ENCODE assay signal across 30 cellular contexts in the genomic region with DNA sequence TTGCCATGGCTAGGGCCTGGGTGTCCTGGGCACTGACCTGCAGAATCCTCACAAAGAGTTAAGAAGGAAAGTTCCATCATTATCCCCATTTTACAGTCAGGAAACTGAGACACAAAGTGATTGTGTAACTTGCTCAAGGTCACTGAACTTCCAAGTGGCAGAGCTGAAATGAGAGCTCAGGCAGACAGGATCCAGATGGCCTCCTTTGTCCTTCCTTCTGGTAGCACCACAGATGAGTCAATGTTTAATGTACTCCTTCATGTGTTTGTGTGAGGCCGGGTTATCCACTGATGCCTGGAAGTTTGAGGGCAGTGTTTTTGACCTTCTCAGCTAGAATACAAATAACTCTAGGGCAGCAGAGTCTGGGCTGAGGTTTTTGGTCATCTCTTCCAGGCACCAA.
DNase-seq lines count a peak whose midpoint lies in the region; ATAC-seq and TF ChIP-seq lines count a peak whose summit lies in the region.
"Had no signal": no experiment of that assay in that cellular context is flagged by ENCODE, and none has a peak within 500 bp of the region (broad histone marks: within the 10 kb centered on the region; RNA-seq: fewer than 3 reads in every experiment).

No MANE protein-coding gene starts in this region.

- peaks cover 7% of the 10 kb centered on the region for H3K4me1 ChIP-seq in hepatocyte (ENCODE audit: insufficient read depth)
- no peaks in the 10 kb centered on the region for H3K4me1 ChIP-seq in mucosa of descending colon (ENCODE audit: low read depth)
- H3K4me1 ChIP-seq: colonic mucosa, left ventricle myocardium inferior, psoas muscle, transverse colon had no signal

- H3K9me3 ChIP-seq in hepatocyte (ENCODE audit: low read depth), result no peaks in the 10 kb centered on the region
- no peaks in the 10 kb centered on the region for H3K9me3 ChIP-seq in mucosa of descending colon
- H3K9me3 ChIP-seq: colonic mucosa, left ventricle myocardium inferior, MG63, psoas muscle, transverse colon had no signal

- H3K27ac ChIP-seq in hepatocyte, result no peak overlapping the region
- H3K27ac ChIP-seq: BLaER1 treated with 17β-estradiol and CSF1 and Interleukin-3, amounts not matched to agents 10 nM and 100 nM; colonic mucosa; HL-60; KMS-11; left ventricle myocardium inferior; psoas muscle; transverse colon had no signal

- DNase-seq in Daoy (ENCODE audit: low read depth) (peak; percentile 44), RPMI7951 (ENCODE audit: low read depth) (peak; percentile 19), hepatocyte (ENCODE audit: low spot score) (peak; percentile 18), mucosa of descending colon (no peak), middle frontal gyrus (ENCODE audit: extremely low spot score, low spot score) (no peak)
- no peak for DNase-seq in activated naive CD4-positive, alpha-beta T cell treated with anti-CD3 and anti-CD28 coated beads, Interleukin-2, amount 50 U/mL, for 16 hours
- DNase-seq: activated gamma-delta T cell; activated naive CD8-positive, alpha-beta T cell treated with anti-CD3 and anti-CD28 coated beads, Interleukin-2, amount 10 ng/mL, durations not matched to agents 7 days and 5 days; activated T-cell treated with anti-CD3 and anti-CD28 coated beads, Interleukin-2, amount 50 U/mL, for 24 hours; aorta; colonic mucosa; effector memory CD4-positive, alpha-beta T cell; foreskin melanocyte; left ventricle myocardium inferior; MG63; naive thymus-derived CD8-positive, alpha-beta T cell; NCI-H2029 treated with DMSO at 0.1 percent for 48 hours; NCI-H226; NCI-H526 treated with DMSO at 0.1 percent for 48 hours; nucleus accumbens; psoas muscle; SHP77 treated with DMSO at 0.1 percent for 48 hours; T-helper 2 cell; transverse colon had no signal

- WGBS in hepatocyte (ENCODE audit: low lambda C conversion rate, missing lambda C conversion rate), result 25% methylated on average over 1 of the region's 1 CpG

- H3K36me3 ChIP-seq in hepatocyte (replicated peaks; ENCODE audit: insufficient read depth, low read depth) (no peaks in the 10 kb centered on the region), mucosa of descending colon (ENCODE audit: low read depth) (no peaks in the 10 kb centered on the region)
- H3K36me3 ChIP-seq: BLaER1 treated with 17β-estradiol and CSF1 and Interleukin-3, amounts not matched to agents 10 nM and 100 nM; colonic mucosa; left ventricle myocardium inferior; MG63; transverse colon had no signal

- peak; percentile 34 for ATAC-seq in mucosa of descending colon
- ATAC-seq in GM19023 (IDR thresholded peaks at IDR 0.05; ENCODE audit: unreplicated experiment), result no peak
- ATAC-seq: naive thymus-derived CD8-positive, alpha-beta T cell; Panc1; psoas muscle; stimulated activated effector memory CD8-positive, alpha-beta T cell treated with anti-CD3 and anti-CD28 coated beads, Interleukin-12 subunit alpha, Interleukin-12 subunit beta, amount 100 ng/mL, for 72 hours had no signal

- no peaks in the 10 kb centered on the region for H4K20me1 ChIP-seq in hepatocyte (ENCODE audit: insufficient read depth, poor library complexity, severe bottlenecking)
- H4K20me1 ChIP-seq: BLaER1 treated with 17β-estradiol and CSF1 and Interleukin-3, amounts not matched to agents 10 nM and 100 nM had no signal

- no peaks in the 10 kb centered on the region for H3K9me2 ChIP-seq in hepatocyte (replicated peaks; ENCODE audit: insufficient read depth)

- H3K27me3 ChIP-seq in hepatocyte, result no peaks in the 10 kb centered on the region
- H3K27me3 ChIP-seq: colonic mucosa, transverse colon had no signal

- H3K79me2 ChIP-seq in hepatocyte, result no peaks in the 10 kb centered on the region

- TF ChIP-seq CTCF in hepatocyte (IDR thresholded peaks at IDR 0.05; ENCODE audit: poor library complexity) (no peak), mucosa of descending colon (IDR thresholded peaks at IDR 0.05) (no peak)

- no peak overlapping the region for H3K4me2 ChIP-seq in hepatocyte
- H3K4me2 ChIP-seq: KMS-11 had no signal

- intact Hi-C loops in mucosa of descending colon (cut with DNase I, micrococcal nuclease), result no loop called here

- no peak overlapping the region for H3K4me3 ChIP-seq in hepatocyte
- H3K4me3 ChIP-seq in mucosa of descending colon, result no peak overlapping the region
- H3K4me3 ChIP-seq: BLaER1 treated with 17β-estradiol and CSF1 and Interleukin-3, amounts not matched to agents 10 nM and 100 nM; colonic mucosa; left ventricle myocardium inferior; MG63; psoas muscle; transverse colon had no signal

- H2AFZ ChIP-seq in hepatocyte, result no peak overlapping the region

Comparison
In these comparisons a context has a peak if more than half of its experiments do, and no peak if none do; other contexts are left out.
1. DNase-seq: peak in Daoy (single experiment), RPMI7951 (single experiment) and hepatocyte (single experiment); none in mucosa of descending colon (0 of 3), middle frontal gyrus (single experiment) and activated naive CD4-positive, alpha-beta T cell treated with anti-CD3 and anti-CD28 coated beads, Interleukin-2, amount 50 U/mL, for 16 hours (single experiment).